8 cellular contexts compared by ENCODE assay signal in the genomic region with DNA sequence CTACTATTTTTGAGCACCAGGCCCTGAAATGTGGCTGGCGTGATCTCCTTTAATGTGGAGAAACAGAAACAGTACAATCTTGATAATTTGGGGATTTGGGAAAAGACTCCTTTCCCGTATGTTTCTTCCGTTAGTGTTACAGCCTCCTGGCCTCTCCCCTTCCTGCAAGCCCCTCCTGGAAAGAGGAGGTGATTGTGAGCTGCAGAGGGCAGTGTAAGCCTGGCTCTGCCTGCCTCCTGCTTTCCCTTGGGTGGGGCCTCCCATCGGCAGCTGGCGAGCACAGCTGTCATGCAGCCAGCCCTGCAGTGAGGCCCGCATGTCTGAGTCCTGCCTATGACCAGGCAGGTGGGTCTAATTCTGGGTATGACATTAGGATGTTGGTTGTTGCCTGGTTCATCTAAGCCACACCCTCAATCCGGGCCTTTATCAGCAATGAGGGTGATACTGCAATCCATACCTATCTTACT. TPM values are rescaled to one million over a fixed set of nuclear protein-coding genes. Genes with fewer than 3 reads are reported as not detected.
DNase-seq lines count a peak whose midpoint lies in the region; ATAC-seq and TF ChIP-seq lines count a peak whose summit lies in the region.

No MANE protein-coding gene starts in this region.

- H3K4me2 ChIP-seq in BLaER1 treated with 17β-estradiol and CSF1 and Interleukin-3, amounts not matched to agents 10 nM and 100 nM = peak overlapping the region; percentile 28 to 96 (median 64)

- peaks cover 0 to 7% (median 0%) of the 10 kb centered on the region in 11 experiments; a peak in 2 of 22 replicates for H3K9me3 ChIP-seq in BLaER1 treated with 17β-estradiol and CSF1 and Interleukin-3, amounts not matched to agents 10 nM and 100 nM (replicated peaks in 1 of 11)
- no peaks in the 10 kb centered on the region for H3K9me3 ChIP-seq in endodermal cell (ENCODE audit: control insufficient read depth, low read length)

- peak overlapping the region in 5 of 10 experiments; percentile 6 to 15 (median 13); a peak in 4 of 20 replicates for H3K4me3 ChIP-seq in BLaER1 treated with 17β-estradiol and CSF1 and Interleukin-3, amounts not matched to agents 10 nM and 100 nM
- no peak overlapping the region for H3K4me3 ChIP-seq in endodermal cell (ENCODE audit: low read length)

- peak overlapping the region in 10 of 11 experiments; percentile 23 to 71 (median 60); a peak in 17 of 22 replicates for H3K9ac ChIP-seq in BLaER1 treated with 17β-estradiol and CSF1 and Interleukin-3, amounts not matched to agents 10 nM and 100 nM
- no peak overlapping the region for H3K9ac ChIP-seq in endodermal cell (ENCODE audit: extremely low read depth, low read length, poor library complexity, severe bottlenecking)

- no peaks in the 10 kb centered on the region for H3K27me3 ChIP-seq in BLaER1 treated with 17β-estradiol and CSF1 and Interleukin-3, amounts not matched to agents 10 nM and 100 nM
- H3K27me3 ChIP-seq in endodermal cell (ENCODE audit: control insufficient read depth, insufficient read depth, low read length, poor library complexity, severe bottlenecking) = no peaks in the 10 kb centered on the region

- no peaks in the 10 kb centered on the region for H3K9me3 Mint-ChIP-seq in activated CD4-positive, alpha-beta T cell treated with anti-CD3 and anti-CD28 coated beads, Interleukin-2, amount 10 ng/mL, durations not matched to agents 24 days and 14 days
- no peaks in the 10 kb centered on the region for H3K9me3 Mint-ChIP-seq in endodermal cell

- no peaks in the 10 kb centered on the region for H4K20me1 ChIP-seq in BLaER1 treated with 17β-estradiol and CSF1 and Interleukin-3, amounts not matched to agents 10 nM and 100 nM

- 24 to 31% methylated on average over 2 to 7 of the region's 7 CpGs for WGBS in endodermal cell (ENCODE audit: insufficient coverage in 1 of 2, insufficient read length in 1 of 2), 2 experiments

- H3K4me1 Mint-ChIP-seq in activated CD4-positive, alpha-beta T cell treated with anti-CD3 and anti-CD28 coated beads, Interleukin-2, amount 10 ng/mL, durations not matched to agents 24 days and 14 days = peaks cover 17% of the 10 kb centered on the region
- peaks cover 6% of the 10 kb centered on the region for H3K4me1 Mint-ChIP-seq in endodermal cell

- intact Hi-C loops in activated CD4-positive, alpha-beta T cell treated with anti-CD3 and anti-CD28 coated beads, Interleukin-2, amount 10 ng/mL, durations not matched to agents 24 days and 14 days (cut with micrococcal nuclease) = no loop called here

- TF ChIP-seq CTCF in endodermal cell (conservative IDR thresholded peaks at IDR 0.05) = peak; percentile 86

- H3K36me3 Mint-ChIP-seq in activated CD4-positive, alpha-beta T cell treated with anti-CD3 and anti-CD28 coated beads, Interleukin-2, amount 10 ng/mL, durations not matched to agents 24 days and 14 days (ENCODE audit: low read depth) = no peaks in the 10 kb centered on the region
- no peaks in the 10 kb centered on the region for H3K36me3 Mint-ChIP-seq in endodermal cell (ENCODE audit: low read depth)

- ATAC-seq in GM18907 (IDR thresholded peaks at IDR 0.05; ENCODE audit: unreplicated experiment) (peak; percentile 93), HG03135 (IDR thresholded peaks at IDR 0.05; ENCODE audit: unreplicated experiment) (peak; percentile 85)

- no peak overlapping the region for H3K27ac Mint-ChIP-seq in activated CD4-positive, alpha-beta T cell treated with anti-CD3 and anti-CD28 coated beads, Interleukin-2, amount 10 ng/mL, durations not matched to agents 24 days and 14 days
- H3K27ac Mint-ChIP-seq in endodermal cell = no peak overlapping the region

- DNase-seq in NCI-H345 treated with DMSO at 0.1 percent for 48 hours (lab: John Stamatoyannopoulos, UW; ENCODE audit: unreplicated experiment) (peak; percentile 57), endodermal cell (peak; percentile 95), midbrain (lab: John Stamatoyannopoulos, UW) (peak; percentile 85)
- DNase-seq in activated CD4-positive, alpha-beta T cell treated with anti-CD3 and anti-CD28 coated beads, Interleukin-2, amount 10 ng/mL, durations not matched to agents 24 days and 14 days = peak; percentile 80
- DNase-seq in stimulated activated CD8-positive, alpha-beta memory T cell treated with anti-CD3 and anti-CD28 coated beads, Interleukin-15, amount 100 ng/mL, for 48 hours (ENCODE audit: low read depth in 2 of 2) = peak; percentile 23 to 30

- peaks cover 20% of the 10 kb centered on the region for H3K27me3 Mint-ChIP-seq in activated CD4-positive, alpha-beta T cell treated with anti-CD3 and anti-CD28 coated beads, Interleukin-2, amount 10 ng/mL, durations not matched to agents 24 days and 14 days
- H3K27me3 Mint-ChIP-seq in endodermal cell (ENCODE audit: insufficient read depth) = peaks cover 5% of the 10 kb centered on the region

- H3K27ac ChIP-seq in BLaER1 treated with 17β-estradiol and CSF1 and Interleukin-3, amounts not matched to agents 10 nM and 100 nM = peak overlapping the region; percentile 25 to 95 (median 76); a peak in 20 of 22 replicates
- no peak overlapping the region for H3K27ac ChIP-seq in endodermal cell (ENCODE audit: low read depth, low read length)

- H3K4me3 Mint-ChIP-seq in activated CD4-positive, alpha-beta T cell treated with anti-CD3 and anti-CD28 coated beads, Interleukin-2, amount 10 ng/mL, durations not matched to agents 24 days and 14 days = no peak overlapping the region
- no peak overlapping the region for H3K4me3 Mint-ChIP-seq in endodermal cell

- no peaks in the 10 kb centered on the region for H3K36me3 ChIP-seq in BLaER1 treated with 17β-estradiol and CSF1 and Interleukin-3, amounts not matched to agents 10 nM and 100 nM
- no peaks in the 10 kb centered on the region for H3K36me3 ChIP-seq in endodermal cell (ENCODE audit: control insufficient read depth, insufficient read depth, low read length)

- H3K4me1 ChIP-seq in BLaER1 treated with 17β-estradiol and CSF1 and Interleukin-3, amounts not matched to agents 10 nM and 100 nM = peaks cover 10 to 77% (median 40%) of the 10 kb centered on the region in 10 experiments; a peak in 19 of 20 replicates
- no peaks in the 10 kb centered on the region for H3K4me1 ChIP-seq in endodermal cell (ENCODE audit: control insufficient read depth, insufficient read depth, low read length)

RNA-seq across cellular contexts. Expression of a gene that starts 48.7 kb away (rescaled TPM):
- 135 and 136 TPM in 2 replicates for total RNA-seq in activated CD4-positive, alpha-beta T cell treated with anti-CD3 and anti-CD28 coated beads, Interleukin-2, amount 10 ng/mL, durations not matched to agents 24 days and 14 days
- total RNA-seq in endodermal cell = 100 to 1,000 TPM; 236 to 270 TPM
- polyA plus RNA-seq in endodermal cell (2013, experiment 1 of 2) = 364 TPM
- 298 TPM for polyA plus RNA-seq in endodermal cell (2013, experiment 2 of 2)

Comparison
In these comparisons a context has a peak if more than half of its experiments do, and no peak if none do; other contexts are left out.
1. DNase-seq: peak in every context shown above with its lines; median percentile 95 in endodermal cell; 85 in midbrain; 80 in activated CD4-positive, alpha-beta T cell treated with anti-CD3 and anti-CD28 coated beads, Interleukin-2, amount 10 ng/mL, durations not matched to agents 24 days and 14 days; 57 in NCI-H345 treated with DMSO at 0.1 percent for 48 hours; 26 in stimulated activated CD8-positive, alpha-beta memory T cell treated with anti-CD3 and anti-CD28 coated beads, Interleukin-15, amount 100 ng/mL, for 48 hours.